In genomic region chr1:38926091-38926490, GRCh38 we compare ENCODE assay signal across 19 cellular contexts. TPM values are rescaled to one million over a fixed set of nuclear protein-coding genes. Genes with fewer than 3 reads are reported as not detected.
DNase-seq lines count a peak whose midpoint lies in the region; ATAC-seq and TF ChIP-seq lines count a peak whose summit lies in the region.
"Had no signal": no experiment of that assay in that cellular context is flagged by ENCODE, and none has a peak within 500 bp of the region (broad histone marks: within the 10 kb centered on the region; RNA-seq: fewer than 3 reads in every experiment).

No MANE protein-coding gene starts in this region.

- H3K23ac ChIP-seq in neuronal stem cell (ENCODE audit: low read depth, low read length, poor library complexity), result peak overlapping the region; percentile 68

- peaks cover 8 to 9% of the 10 kb centered on the region in 2 donors for H3K4me1 ChIP-seq in neuronal stem cell (ENCODE audit: control insufficient read depth in 2 of 2, insufficient read depth in 1 of 2, low read depth in 1 of 2, low read length in 2 of 2)
- H3K4me1 ChIP-seq: BE2C, Caco-2 had no signal

- H3K27me3 ChIP-seq in neuronal stem cell (ENCODE audit: control insufficient read depth in 3 of 3, insufficient read depth in 3 of 3, low read depth in 1 of 3, low read length in 3 of 3), result no peaks in the 10 kb centered on the region
- H3K27me3 ChIP-seq: BE2C had no signal

- H3K4ac ChIP-seq in neuronal stem cell (ENCODE audit: low read length), result no peak overlapping the region

- no peak overlapping the region for H4K8ac ChIP-seq in neuronal stem cell (ENCODE audit: low read depth, low read length)

- H2BK12ac ChIP-seq in neuronal stem cell (ENCODE audit: low read length), result no peak overlapping the region

- no peaks in the 10 kb centered on the region for H3K79me1 ChIP-seq in neuronal stem cell (ENCODE audit: low read depth, low read length)

- no peak overlapping the region for H3K18ac ChIP-seq in neuronal stem cell (ENCODE audit: low read length)

- no peak overlapping the region for H2BK120ac ChIP-seq in neuronal stem cell (ENCODE audit: low read depth, low read length)

- no peak overlapping the region for H2BK15ac ChIP-seq in neuronal stem cell (ENCODE audit: low read length)

- no CpG with 5 or more reads among the region's 3 CpGs for WGBS in neuronal stem cell (ENCODE audit: extremely low coverage in 2 of 2, insufficient read length in 2 of 2, insufficient replicate concordance in 1 of 2), 2 donors

- H3K14ac ChIP-seq in neuronal stem cell (ENCODE audit: low read length), result no peak overlapping the region

- H3K9ac ChIP-seq in neuronal stem cell (ENCODE audit: low read depth, low read length, poor library complexity), result no peak overlapping the region

- H3K4me2 ChIP-seq in neuronal stem cell (ENCODE audit: insufficient read depth, low read length, poor library complexity, severe bottlenecking), result no peak overlapping the region
- H3K4me2 ChIP-seq: GM23338 had no signal

- no peaks in the 10 kb centered on the region for H3K36me3 ChIP-seq in neuronal stem cell (replicated peaks in 1 of 2; ENCODE audit: control insufficient read depth in 2 of 2, insufficient read depth in 2 of 2, low read length in 2 of 2)
- H3K36me3 ChIP-seq: BE2C had no signal

- no peak overlapping the region for H3K4me3 ChIP-seq in neuronal stem cell (ENCODE audit: low read length in 2 of 2)
- H3K4me3 ChIP-seq: GM23338 had no signal

- DNase-seq in globus pallidus (ENCODE audit: low spot score) (peak; percentile 65), neuronal stem cell (ENCODE audit: low spot score) (no peak)
- no peak for DNase-seq in activated effector memory CD4-positive, alpha-beta T cell treated with anti-CD3 and anti-CD28 coated beads, Interleukin-2, amount 50 U/mL, for 16 hours
- no peak for DNase-seq in activated CD8-positive, alpha-beta memory T cell treated with anti-CD3 and anti-CD28 coated beads for 24 hours
- DNase-seq in activated CD4-positive, alpha-beta T cell treated with anti-CD3 and anti-CD28 coated beads for 4 hours, result no peak
- DNase-seq: BE2C; Caco-2; CD4-positive, alpha-beta T cell; DMS79; GDM1; H7 had no signal

- H2BK5ac ChIP-seq in neuronal stem cell (ENCODE audit: low read length), result no peak overlapping the region

- no peak overlapping the region for H3K27ac ChIP-seq in neuronal stem cell (replicated peaks; ENCODE audit: low read length)
- peak overlapping the region; percentile 12 for H3K27ac ChIP-seq in temporal lobe (ENCODE audit: low read depth, low read length)

- H4K91ac ChIP-seq in neuronal stem cell (ENCODE audit: low read depth, low read length, poor library complexity), result no peak overlapping the region

- H2AK5ac ChIP-seq in neuronal stem cell (ENCODE audit: low read depth, low read length), result no peak overlapping the region

- H3K9me3 ChIP-seq in neuronal stem cell (replicated peaks in 1 of 2; ENCODE audit: control insufficient read depth in 2 of 2, insufficient read depth in 1 of 2, low read depth in 1 of 2, low read length in 2 of 2), result no peaks in the 10 kb centered on the region
- H3K9me3 ChIP-seq: BE2C, Caco-2 had no signal

- no peak overlapping the region for H2AFZ ChIP-seq in neuronal stem cell (ENCODE audit: low read length)
- H2AFZ ChIP-seq: GM23338 had no signal

- ATAC-seq in SK-N-SH treated with all-trans-retinoic acid at 6 μM for 48 hours, result peak; percentile 24; the same call in 1 of the 3 replicates
- ATAC-seq: GM23338, HCT116, HepG2 had no signal

TF ChIP-seq in SK-N-SH treated with all-trans-retinoic acid at 6 μM for 48 hours, 23 proteins besides CTCF, POLR2A, EP300 and RAD21:
- TF ChIP-seq GLIS3 (CRISPR knock-in tag; IDR thresholded peaks at IDR 0.05) (no peak), PATZ1 (CRISPR knock-in tag; IDR thresholded peaks at IDR 0.05; ENCODE audit: borderline replicate concordance) (no peak), CSDC2 (CRISPR knock-in tag; IDR thresholded peaks at IDR 0.05) (no peak), ZNF565 (CRISPR knock-in tag; conservative IDR thresholded peaks at IDR 0.05; ENCODE audit: low read depth) (no peak), SNAI2 (CRISPR knock-in tag; IDR thresholded peaks at IDR 0.05) (no peak), ISL1 (CRISPR knock-in tag; IDR thresholded peaks at IDR 0.05) (no peak), BACH2 (CRISPR knock-in tag; IDR thresholded peaks at IDR 0.05; ENCODE audit: borderline replicate concordance) (no peak), RARB (CRISPR knock-in tag; IDR thresholded peaks at IDR 0.05) (no peak)

RNA-seq across cellular contexts. Expression of gene RHBDL2, which starts 15.5 kb away (rescaled TPM):
- not detected for polyA plus RNA-seq in neuronal stem cell (2013, experiment 1 of 2)
- polyA plus RNA-seq in neuronal stem cell (2013, experiment 2 of 2), result 0.03 TPM
- under 0.01 TPM for total RNA-seq in temporal lobe
- total RNA-seq: Caco-2; CD4-positive, alpha-beta T cell had no signal
- polyA plus RNA-seq: IgD-negative memory B cell had no signal

RNA-seq across cellular contexts. Expression of gene GJA9, which starts 44.7 kb away (rescaled TPM):
- not detected for polyA plus RNA-seq in neuronal stem cell (2013, experiment 1 of 2)
- polyA plus RNA-seq in neuronal stem cell (2013, experiment 2 of 2), result not detected
- total RNA-seq in temporal lobe, result not detected
- total RNA-seq: A172; Caco-2; CD4-positive, alpha-beta T cell; Daoy; GM23338; H7 had no signal
- polyA plus RNA-seq: IgD-negative memory B cell had no signal

RNA-seq across cellular contexts. Expression of gene MYCBP, which starts 52.9 kb away (rescaled TPM):
- 29.6 TPM for polyA plus RNA-seq in neuronal stem cell (2013, experiment 1 of 2)
- polyA plus RNA-seq in neuronal stem cell (2013, experiment 2 of 2), result 29.0 TPM
- 2.7 TPM for total RNA-seq in temporal lobe
